Comparison of ENCODE assay signal across 18 cellular contexts in the genomic region with DNA sequence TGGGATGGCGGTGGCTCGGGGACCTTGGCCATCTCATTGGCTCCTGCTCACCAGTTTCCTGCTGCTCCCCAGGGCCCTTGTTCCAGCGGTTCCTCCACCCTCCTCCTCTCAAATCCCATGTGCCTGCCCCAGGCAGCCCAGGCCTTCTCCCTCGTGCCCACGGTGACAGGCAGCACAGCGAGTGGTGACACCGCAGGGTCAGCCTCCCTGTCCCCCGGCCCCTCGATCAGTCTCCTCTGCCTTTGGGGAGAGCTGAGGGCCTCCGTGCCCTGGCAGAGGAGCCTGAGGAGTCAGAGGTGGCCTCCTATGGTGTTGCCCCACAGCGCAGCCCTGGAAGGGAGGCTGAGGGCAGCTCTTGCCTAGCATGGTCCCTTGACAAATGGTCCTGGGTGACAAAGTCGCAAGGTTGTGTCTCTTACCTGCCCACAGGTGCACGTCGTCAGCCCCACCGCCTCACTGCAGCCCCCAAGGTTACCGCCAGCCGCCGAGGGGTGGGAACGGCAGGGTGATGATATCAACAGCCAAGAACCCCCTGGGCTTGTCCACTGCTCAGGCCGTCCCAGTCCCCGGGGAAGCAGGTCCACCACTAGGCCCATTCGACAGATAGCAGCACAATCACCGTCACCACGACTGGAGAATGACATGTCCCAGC.
"Had no signal": no experiment of that assay in that cellular context is flagged by ENCODE, and none has a peak within 500 bp of the region (broad histone marks: within the 10 kb centered on the region; RNA-seq: fewer than 3 reads in every experiment).

No MANE protein-coding gene starts in this region.

- H3K9me3 ChIP-seq: esophagus muscularis mucosa, mucosa of descending colon, thyroid gland had no signal

- FAIRE-seq: urothelium cell line had no signal

- H3K27me3 ChIP-seq: esophagus muscularis mucosa, hepatocyte, thyroid gland had no signal

- H3K4me1 ChIP-seq: parathyroid adenoma, thyroid gland had no signal

- H3K79me2 ChIP-seq: hepatocyte, parathyroid adenoma had no signal

- H3K9ac ChIP-seq: parathyroid adenoma had no signal

- H3K36me3 ChIP-seq: thyroid gland had no signal

- H3K4me2 ChIP-seq: hepatocyte had no signal

- H3K27ac ChIP-seq: hepatocyte, parathyroid adenoma, thyroid gland had no signal

- ATAC-seq: activated CD4-positive, CD25-positive, alpha-beta regulatory T cell treated with anti-CD3 and anti-CD28 coated beads, Interleukin-2, amount 50 U/mL, for 24 hours; activated naive CD8-positive, alpha-beta T cell treated with anti-CD3 and anti-CD28 coated beads, Interleukin-2, amount 50 U/mL, for 24 hours; activated T-cell treated with anti-CD3 and anti-CD28 coated beads, Interleukin-2, amount 50 U/mL, for 4 hours; mucosa of descending colon; naive thymus-derived CD4-positive, alpha-beta T cell had no signal

- DNase-seq: activated CD4-positive, alpha-beta T cell treated with anti-CD3 and anti-CD28 coated beads, Interleukin-2, amount 50 U/mL, for 1 hour; activated CD8-positive, alpha-beta memory T cell treated with anti-CD3 and anti-CD28 coated beads, Interleukin-2, amount 50 U/mL, for 4 hours; activated naive CD4-positive, alpha-beta T cell treated with anti-CD3 and anti-CD28 coated beads, Interleukin-2, amount 10 ng/mL, durations not matched to agents 7 days and 5 days; activated naive CD8-positive, alpha-beta T cell treated with anti-CD3 and anti-CD28 coated beads, Interleukin-2, amount 50 U/mL, for 24 hours; activated T-cell treated with anti-CD3 and anti-CD28 coated beads, Interleukin-2, amount 50 U/mL, for 4 hours; anterior cingulate cortex; effector CD4-positive, alpha-beta T cell; foreskin fibroblast; mucosa of descending colon; naive thymus-derived CD4-positive, alpha-beta T cell; stimulated activated naive CD4-positive, alpha-beta T cell treated with Interleukin-2 at 50 U/mL for 16 hours; T1000; thyroid gland had no signal

- H2AFZ ChIP-seq: hepatocyte, parathyroid adenoma had no signal

- H3K4me3 ChIP-seq: esophagus muscularis mucosa, hepatocyte, mucosa of descending colon, thyroid gland had no signal
